In the genomic region with DNA sequence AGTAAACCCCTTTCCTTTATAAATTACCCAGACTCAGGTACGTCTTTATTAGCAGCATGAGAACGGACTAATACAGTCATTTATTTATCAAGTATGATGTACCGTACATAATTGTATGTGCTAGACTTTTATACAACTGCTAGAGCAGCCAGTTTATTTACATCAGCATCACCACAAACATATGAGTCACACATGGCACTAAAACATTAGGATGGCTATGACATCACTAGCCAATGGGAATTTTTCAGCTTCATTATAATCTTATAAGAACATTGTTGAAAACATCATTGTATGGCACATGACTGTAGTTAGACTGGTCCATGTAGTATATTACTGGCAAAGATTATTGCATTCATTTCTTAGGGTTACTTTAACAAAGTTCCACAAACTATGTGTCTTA, we compare ENCODE assay signal across 19 cellular contexts.
DNase-seq lines count a peak whose midpoint lies in the region; ATAC-seq and TF ChIP-seq lines count a peak whose summit lies in the region.
"Had no signal": no experiment of that assay in that cellular context is flagged by ENCODE, and none has a peak within 500 bp of the region (broad histone marks: within the 10 kb centered on the region; RNA-seq: fewer than 3 reads in every experiment).

No MANE protein-coding gene starts in this region.

- no peaks in the 10 kb centered on the region for H3K27me3 ChIP-seq in mesenchymal stem cell (ENCODE audit: control insufficient read depth in 1 of 2, insufficient read depth in 1 of 2, low read length in 2 of 2)

- no peak for ATAC-seq in mucosa of descending colon
- ATAC-seq: HCT116 had no signal

- no peak overlapping the region for H2BK5ac ChIP-seq in mesenchymal stem cell (ENCODE audit: low read depth, low read length, poor library complexity, severe bottlenecking)

- TF ChIP-seq CTCF in mucosa of descending colon (IDR thresholded peaks at IDR 0.05): no peak
- TF ChIP-seq CTCF in GM13977 (IDR thresholded peaks at IDR 0.05; ENCODE audit: extremely low read depth, insufficient read depth, missing control alignments): no peak

- no peak overlapping the region for H4K8ac ChIP-seq in mesenchymal stem cell (ENCODE audit: low read length)

- peaks cover 4% of the 10 kb centered on the region for H3K9me3 ChIP-seq in mesenchymal stem cell (ENCODE audit: control insufficient read depth, low read length)
- no peaks in the 10 kb centered on the region for H3K9me3 ChIP-seq in mucosa of descending colon

- no peak overlapping the region for H3K4ac ChIP-seq in mesenchymal stem cell (ENCODE audit: low read depth in 1 of 2, low read length in 2 of 2)

- H3K4me2 ChIP-seq in mesenchymal stem cell (ENCODE audit: low read length, poor library complexity, severe bottlenecking): no peak overlapping the region
- H3K4me2 ChIP-seq: KMS-11, PC-9 had no signal

- intact Hi-C loops in mucosa of descending colon (cut with DNase I, micrococcal nuclease): no loop called here

- H3K23ac ChIP-seq in mesenchymal stem cell (ENCODE audit: low read length in 2 of 2): no peak overlapping the region

- H3K9ac ChIP-seq in mesenchymal stem cell (ENCODE audit: low read length): no peak overlapping the region
- H3K9ac ChIP-seq: KMS-11 had no signal

- H2AFZ ChIP-seq in mesenchymal stem cell (ENCODE audit: low read depth, low read length): no peak overlapping the region
- H2AFZ ChIP-seq: PC-9 had no signal

- in situ Hi-C loops in GM13977 (cut with MboI; ENCODE audit: low pct_unique_long_range_greater_than_20kb, low sequenced_read_pairs, unreplicated experiment): loop anchor here (25.0 kb wide), 1 partner anchor 413 kb away; a partner anchor contains a TSS

- no peak overlapping the region for H3K27ac ChIP-seq in mesenchymal stem cell (ENCODE audit: low read length, poor library complexity, severe bottlenecking)
- H3K27ac ChIP-seq: KMS-11, PC-9 had no signal

- no peak overlapping the region for H2AK5ac ChIP-seq in mesenchymal stem cell (ENCODE audit: low read length, severe bottlenecking)

- no peak overlapping the region for H2BK12ac ChIP-seq in mesenchymal stem cell (ENCODE audit: low read length in 2 of 2)

- no peak overlapping the region for H2BK15ac ChIP-seq in mesenchymal stem cell (ENCODE audit: low read depth, poor library complexity, severe bottlenecking)

- H3K4me3 ChIP-seq in mesenchymal stem cell (ENCODE audit: insufficient read depth in 1 of 2, low read depth in 1 of 2, low read length in 2 of 2) (no peak overlapping the region), mucosa of descending colon (no peak overlapping the region)
- H3K4me3 ChIP-seq: PC-9 had no signal

- WGBS in mesenchymal stem cell: 93% methylated on average over 3 of the region's 3 CpGs

- no peak overlapping the region for H4K91ac ChIP-seq in mesenchymal stem cell (ENCODE audit: low read length)

- H3K4me1 ChIP-seq in mesenchymal stem cell (ENCODE audit: control insufficient read depth, insufficient read depth, low read depth, low read length) (no peaks in the 10 kb centered on the region), mucosa of descending colon (ENCODE audit: low read depth) (no peaks in the 10 kb centered on the region)

- H2BK120ac ChIP-seq in mesenchymal stem cell (ENCODE audit: low read depth, low read length): no peak overlapping the region

- H3K79me1 ChIP-seq in mesenchymal stem cell (replicated peaks; ENCODE audit: low read length, poor library complexity, severe bottlenecking): no peaks in the 10 kb centered on the region

- DNase-seq in ELR (ENCODE audit: low read depth) (peak; percentile 52), RPMI7951 (ENCODE audit: low read depth) (peak; percentile 8), dedifferentiated amniotic fluid mesenchymal stem cell (ENCODE audit: extremely low spot score) (peak; percentile 3), mesenchymal stem cell (peak; percentile 48), mucosa of descending colon (no peak), NCI-H2107 treated with DMSO at 0.1 percent for 48 hours (lab: John Stamatoyannopoulos, UW; ENCODE audit: unreplicated experiment) (no peak), GM13977 (ENCODE audit: low spot score) (no peak)
- DNase-seq: NCI-H1048; NCI-H1417; NCI-H1694 treated with DMSO at 0.1 percent for 48 hours; NCI-H2081 treated with DMSO at 0.1 percent for 48 hours; NCI-H524; NCI-H774; NK-92 treated with Interleukin-12 subunit alpha and Interleukin-12 subunit beta, amount 100 ng/mL, for 24 hours; PC-9; RPMI8226; SHP77 treated with DMSO at 0.1 percent for 48 hours had no signal

- H3K18ac ChIP-seq in mesenchymal stem cell (ENCODE audit: low read depth in 1 of 2, low read length in 2 of 2): no peak overlapping the region

- no peaks in the 10 kb centered on the region for H3K36me3 ChIP-seq in mesenchymal stem cell (ENCODE audit: control insufficient read depth in 1 of 2, insufficient read depth in 2 of 2, low read depth in 1 of 2, low read length in 2 of 2)
- H3K36me3 ChIP-seq in mucosa of descending colon (ENCODE audit: low read depth): no peaks in the 10 kb centered on the region

- no peak overlapping the region for H3K14ac ChIP-seq in mesenchymal stem cell (ENCODE audit: low read length in 2 of 2)

Comparison
In these comparisons a context has a peak if more than half of its experiments do, and no peak if none do; other contexts are left out.
1. DNase-seq: peak in ELR (single experiment), RPMI7951 (single experiment), dedifferentiated amniotic fluid mesenchymal stem cell (single experiment) and mesenchymal stem cell (single experiment); none in mucosa of descending colon (0 of 3), NCI-H2107 treated with DMSO at 0.1 percent for 48 hours (single experiment) and GM13977 (single experiment).